Comparison of ENCODE assay signal across 9 cellular contexts in genomic region chr16:56041556-56042140, GRCh38.
DNase-seq lines count a peak whose midpoint lies in the region; ATAC-seq and TF ChIP-seq lines count a peak whose summit lies in the region.
"Had no signal": no experiment of that assay in that cellular context is flagged by ENCODE, and none has a peak within 500 bp of the region (broad histone marks: within the 10 kb centered on the region; RNA-seq: fewer than 3 reads in every experiment).

No MANE protein-coding gene starts in this region.

- H3F3A ChIP-seq in MM.1S (ENCODE audit: insufficient read depth, low read length) = no peaks in the 10 kb centered on the region

- H3K36me3 ChIP-seq in MM.1S (replicated peaks; ENCODE audit: insufficient read depth, low read length) (no peaks in the 10 kb centered on the region), heart right ventricle (no peaks in the 10 kb centered on the region)
- H3K36me3 ChIP-seq: BLaER1 treated with 17β-estradiol and CSF1 and Interleukin-3, amounts not matched to agents 10 nM and 100 nM had no signal

- no peaks in the 10 kb centered on the region for H3K27me3 ChIP-seq in MM.1S (replicated peaks; ENCODE audit: insufficient read depth, low read length)
- no peaks in the 10 kb centered on the region for H3K27me3 ChIP-seq in heart right ventricle
- H3K27me3 ChIP-seq: BLaER1 treated with 17β-estradiol and CSF1 and Interleukin-3, amounts not matched to agents 10 nM and 100 nM had no signal

- no peaks in the 10 kb centered on the region for H3K4me1 ChIP-seq in MM.1S (ENCODE audit: low read length)
- H3K4me1 ChIP-seq in heart right ventricle = no peaks in the 10 kb centered on the region
- H3K4me1 ChIP-seq: BLaER1 treated with 17β-estradiol and CSF1 and Interleukin-3, amounts not matched to agents 10 nM and 100 nM had no signal

- CTCF ChIA-PET in activated CD4-positive, alpha-beta memory T cell treated with anti-CD3 and anti-CD28 coated beads for 36 hours (lab: Charles Lee) = interaction anchor here (1.1 to 5.3 kb wide), 6 partner anchors 10 to 280 kb away, joined by 3 to 38 read pairs (median 4); no protein-coding TSS in a partner anchor

- 51 to 59% methylated on average over 4 of the region's 4 CpGs for WGBS in heart right ventricle, 2 donors

- no peaks in the 10 kb centered on the region for H4K20me1 ChIP-seq in MM.1S (ENCODE audit: insufficient read depth, low read length)
- H4K20me1 ChIP-seq: BLaER1 treated with 17β-estradiol and CSF1 and Interleukin-3, amounts not matched to agents 10 nM and 100 nM had no signal

- H3K9me3 ChIP-seq in MM.1S (replicated peaks; ENCODE audit: insufficient read depth, low read length) (no peaks in the 10 kb centered on the region), heart right ventricle (peaks cover 0 to 19% (median 11%) of the 10 kb centered on the region in 11 donors)

- no peak overlapping the region for H3K4me2 ChIP-seq in MM.1S (ENCODE audit: low read depth, low read length)
- H3K4me2 ChIP-seq: BLaER1 treated with 17β-estradiol and CSF1 and Interleukin-3, amounts not matched to agents 10 nM and 100 nM had no signal

- H3K4me3 Mint-ChIP-seq in activated CD4-positive, alpha-beta memory T cell treated with anti-CD3 and anti-CD28 coated beads for 36 hours = no peak overlapping the region

- peaks cover 2% of the 10 kb centered on the region for H3K36me3 Mint-ChIP-seq in activated CD4-positive, alpha-beta memory T cell treated with anti-CD3 and anti-CD28 coated beads for 36 hours

- peak; percentile 5 for DNase-seq in NCI-H2196 (lab: John Stamatoyannopoulos, UW; ENCODE audit: unreplicated experiment)
- no peak for DNase-seq in NCI-H2196 treated with DMSO at 0.1 percent for 48 hours (lab: John Stamatoyannopoulos, UW; ENCODE audit: unreplicated experiment)
- no peak for DNase-seq in MM.1S
- peak; percentile 41 for DNase-seq in activated CD4-positive, alpha-beta memory T cell treated with anti-CD3 and anti-CD28 coated beads for 36 hours
- DNase-seq in heart right ventricle = peak in 1 of 2 donors; percentile 15
- peak in 2 of 3 donors; percentile 1 to 2 for DNase-seq in stimulated activated CD4-positive, alpha-beta T cell treated with anti-CD3 and anti-CD28 coated beads, TNF-alpha, amount 100 ng/mL, for 1 hour (ENCODE audit: low read depth in 3 of 3, low spot score in 1 of 3)
- no peak for DNase-seq in cerebellar nuclear complex (lab: John Stamatoyannopoulos, UW)

- no peak overlapping the region for H3K9ac ChIP-seq in MM.1S (ENCODE audit: low read length)
- H3K9ac ChIP-seq: BLaER1 treated with 17β-estradiol and CSF1 and Interleukin-3, amounts not matched to agents 10 nM and 100 nM had no signal

- peaks cover 1% of the 10 kb centered on the region for H3K27me3 Mint-ChIP-seq in activated CD4-positive, alpha-beta memory T cell treated with anti-CD3 and anti-CD28 coated beads for 36 hours

- TF ChIP-seq CTCF in MM.1S (IDR thresholded peaks at IDR 0.05; ENCODE audit: low read length) = peak; percentile 11
- peak in 8 of 9 donors; percentile 27 to 65 (median 50) for TF ChIP-seq CTCF in heart right ventricle (IDR thresholded peaks at IDR 0.05)

- H2AFZ ChIP-seq in MM.1S (ENCODE audit: low read length) = no peak overlapping the region

- intact Hi-C loops in activated CD4-positive, alpha-beta memory T cell treated with anti-CD3 and anti-CD28 coated beads for 36 hours (cut with micrococcal nuclease) = loop anchor here (1.0 to 2.0 kb wide), 2 partner anchors 161 to 277 kb away; no protein-coding TSS in a partner anchor
- intact Hi-C loops in heart right ventricle (cut with DNase I) = loop anchor here (2.0 to 10.0 kb wide), 5 partner anchors 151 to 277 kb away; partner anchors contain the start of gene GNAO1 (in 5 of the 10)

- H3K27ac ChIP-seq in MM.1S (ENCODE audit: low read length) = no peak overlapping the region
- no peak overlapping the region for H3K27ac ChIP-seq in heart right ventricle
- H3K27ac ChIP-seq: BLaER1 treated with 17β-estradiol and CSF1 and Interleukin-3, amounts not matched to agents 10 nM and 100 nM had no signal

- no peak overlapping the region for H3K27ac Mint-ChIP-seq in activated CD4-positive, alpha-beta memory T cell treated with anti-CD3 and anti-CD28 coated beads for 36 hours

- peak; percentile 51 to 93 (median 86) for ATAC-seq in heart right ventricle
- ATAC-seq in activated CD4-positive, CD25-positive, alpha-beta regulatory T cell treated with anti-CD3 and anti-CD28 coated beads, Interleukin-2, amount 50 U/mL, for 24 hours = no peak

- H3K4me1 Mint-ChIP-seq in activated CD4-positive, alpha-beta memory T cell treated with anti-CD3 and anti-CD28 coated beads for 36 hours (ENCODE audit: low read depth) = no peaks in the 10 kb centered on the region

- no peaks in the 10 kb centered on the region for H3K9me2 ChIP-seq in MM.1S (replicated peaks; ENCODE audit: insufficient read depth, low read length)

- no peaks in the 10 kb centered on the region for H3K79me2 ChIP-seq in MM.1S (ENCODE audit: low read length)

- H3K9me3 Mint-ChIP-seq in activated CD4-positive, alpha-beta memory T cell treated with anti-CD3 and anti-CD28 coated beads for 36 hours = peaks cover 11% of the 10 kb centered on the region

- POLR2A ChIA-PET in activated CD4-positive, alpha-beta memory T cell treated with anti-CD3 and anti-CD28 coated beads for 36 hours (lab: Charles Lee) = no interaction called here

- H3K4me3 ChIP-seq in MM.1S (ENCODE audit: low read length) (no peak overlapping the region), heart right ventricle (no peak overlapping the region)
- H3K4me3 ChIP-seq: BLaER1 treated with 17β-estradiol and CSF1 and Interleukin-3, amounts not matched to agents 10 nM and 100 nM had no signal

Comparison
In these comparisons a context has a peak if more than half of its experiments do, and no peak if none do; other contexts are left out.
1. DNase-seq: peak in NCI-H2196 (single experiment), activated CD4-positive, alpha-beta memory T cell treated with anti-CD3 and anti-CD28 coated beads for 36 hours (single experiment) and stimulated activated CD4-positive, alpha-beta T cell treated with anti-CD3 and anti-CD28 coated beads, TNF-alpha, amount 100 ng/mL, for 1 hour (2 of 3); none in NCI-H2196 treated with DMSO at 0.1 percent for 48 hours (single experiment), MM.1S (single experiment) and cerebellar nuclear complex (0 of 2).
2. ATAC-seq: peak in heart right ventricle (8 of 8); none in activated CD4-positive, CD25-positive, alpha-beta regulatory T cell treated with anti-CD3 and anti-CD28 coated beads, Interleukin-2, amount 50 U/mL, for 24 hours (0 of 2).